16 cellular contexts compared by ENCODE assay signal in the genomic region with DNA sequence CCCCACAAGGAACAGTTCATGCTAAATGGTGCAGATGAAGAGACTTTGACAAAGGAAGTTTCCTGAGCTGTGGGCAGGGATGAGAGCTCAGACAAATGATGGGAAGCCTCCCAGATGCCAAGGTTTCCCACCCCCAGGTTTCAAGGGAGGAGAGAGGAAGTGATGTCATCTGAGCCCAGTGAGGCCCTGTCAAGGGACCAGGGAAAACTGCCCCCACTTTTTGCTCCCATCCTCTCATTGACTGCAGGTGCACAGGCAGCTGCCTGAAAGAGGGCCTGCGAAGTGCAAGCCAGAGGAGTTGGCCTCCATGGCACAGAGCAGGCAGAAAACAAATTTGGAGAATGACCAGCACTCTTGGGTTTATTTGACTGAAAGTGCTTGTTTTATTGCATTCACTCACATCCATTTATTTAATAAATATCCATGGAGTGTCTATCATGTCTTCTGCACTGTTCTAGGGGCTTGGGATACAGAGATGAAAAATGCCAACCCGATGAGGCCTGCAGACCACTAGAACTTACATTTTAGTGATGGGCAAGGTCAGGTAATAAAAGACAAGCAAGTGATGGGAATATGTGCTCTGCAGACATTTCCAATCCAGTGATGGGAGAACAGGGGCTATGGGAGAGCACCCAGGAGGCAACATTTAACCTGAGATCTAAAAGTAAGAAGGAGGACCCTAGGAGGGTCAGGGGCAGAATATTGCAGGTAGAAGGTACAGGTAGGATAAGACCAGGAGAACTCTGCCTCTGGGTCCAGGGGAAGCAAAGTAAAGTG. TPM values are rescaled to one million over a fixed set of nuclear protein-coding genes. Genes with fewer than 3 reads are reported as not detected.
A peak's percentile ranks its signal among the peaks of the same experiment; 100 is the strongest.
DNase-seq lines count a peak whose midpoint lies in the region; ATAC-seq and TF ChIP-seq lines count a peak whose summit lies in the region.
"Had no signal": no experiment of that assay in that cellular context is flagged by ENCODE, and none has a peak within 500 bp of the region (broad histone marks: within the 10 kb centered on the region; RNA-seq: fewer than 3 reads in every experiment).

No MANE protein-coding gene starts in this region.

- in situ Hi-C loops in gastrocnemius medialis (cut with MboI; ENCODE audit: low sequenced_read_pairs in 4 of 4), result no loop called here

- peaks cover 22 to 29% of the 10 kb centered on the region in 2 donors for H3K4me1 ChIP-seq in gastrocnemius medialis
- no peaks in the 10 kb centered on the region for H3K4me1 ChIP-seq in CD8-positive, alpha-beta memory T cell (ENCODE audit: insufficient read depth, low read length)
- H3K4me1 ChIP-seq in right atrium auricular region, result peaks cover 0 to 7% of the 10 kb centered on the region in 2 donors
- H3K4me1 ChIP-seq: Caco-2 had no signal

- H3K9me3 Mint-ChIP-seq in WTC11, result peaks cover 6% of the 10 kb centered on the region; the same call in 1 of the 2 replicates
- H3K9me3 Mint-ChIP-seq in CD8-positive, alpha-beta memory T cell, result peaks cover 0 to 1% (median 0%) of the 10 kb centered on the region in 5 donors

- H3K27me3 ChIP-seq in gastrocnemius medialis (no peaks in the 10 kb centered on the region), right atrium auricular region (no peaks in the 10 kb centered on the region)
- H3K27me3 ChIP-seq in CD8-positive, alpha-beta memory T cell (ENCODE audit: insufficient read depth, low read length, poor library complexity, severe bottlenecking), result no peaks in the 10 kb centered on the region
- H3K27me3 ChIP-seq: SJSA1 had no signal

- no peak for TF ChIP-seq POLR2A in gastrocnemius medialis (IDR thresholded peaks at IDR 0.05)

- H3K4me3 Mint-ChIP-seq in WTC11, result no peak overlapping the region
- no peak overlapping the region for H3K4me3 Mint-ChIP-seq in CD8-positive, alpha-beta memory T cell

- no peaks in the 10 kb centered on the region for H3K36me3 ChIP-seq in gastrocnemius medialis
- no peaks in the 10 kb centered on the region for H3K36me3 ChIP-seq in CD8-positive, alpha-beta memory T cell (ENCODE audit: insufficient read depth, low read length)
- no peaks in the 10 kb centered on the region for H3K36me3 ChIP-seq in right atrium auricular region
- H3K36me3 ChIP-seq: SJSA1 had no signal

- TF ChIP-seq CTCF in WTC11 (IDR thresholded peaks at IDR 0.05) (no peak), gastrocnemius medialis (IDR thresholded peaks at IDR 0.05 in 4 of 5, conservative IDR thresholded peaks at IDR 0.05 in 1 of 5) (no peak), right atrium auricular region (IDR thresholded peaks at IDR 0.05) (no peak)

- POLR2A ChIA-PET in WTC11 (lab: Charles Lee), result no interaction called here
- POLR2A ChIA-PET in CD8-positive, alpha-beta memory T cell (lab: Charles Lee), result no interaction called here

- H3K27ac Mint-ChIP-seq in WTC11, result no peak overlapping the region
- no peak overlapping the region for H3K27ac Mint-ChIP-seq in CD8-positive, alpha-beta memory T cell

- peak overlapping the region in 3 of 4 donors; percentile 85 to 87 (median 87) for H3K27ac ChIP-seq in gastrocnemius medialis
- no peak overlapping the region for H3K27ac ChIP-seq in CD8-positive, alpha-beta memory T cell (ENCODE audit: low read depth, low read length)
- H3K27ac ChIP-seq in right atrium auricular region, result no peak overlapping the region
- H3K27ac ChIP-seq: A549, C4-2B, SJSA1 had no signal

- no peaks in the 10 kb centered on the region for H3K36me3 Mint-ChIP-seq in WTC11
- H3K36me3 Mint-ChIP-seq in CD8-positive, alpha-beta memory T cell, result no peaks in the 10 kb centered on the region

- no peaks in the 10 kb centered on the region; the same call in 1 of the 2 replicates for H3K27me3 Mint-ChIP-seq in WTC11 (ENCODE audit: low read depth)
- H3K27me3 Mint-ChIP-seq in CD8-positive, alpha-beta memory T cell, result peaks cover 5 to 8% of the 10 kb centered on the region in 2 donors

- ATAC-seq in WTC11 (no peak), gastrocnemius medialis (no peak)
- ATAC-seq: A549 had no signal

- peak; percentile 26 for DNase-seq in NCI-H748 (lab: John Stamatoyannopoulos, UW; ENCODE audit: unreplicated experiment)
- DNase-seq in NCI-H748 treated with DMSO at 0.1 percent for 48 hours (lab: John Stamatoyannopoulos, UW), result no peak
- peak; percentile 32 for DNase-seq in HT1080 (ENCODE audit: low read depth)
- DNase-seq in WTC11 (ENCODE audit: low spot score), result no peak
- no peak for DNase-seq in gastrocnemius medialis
- no peak for DNase-seq in HuH-7.5 (ENCODE audit: low spot score)
- no peak for DNase-seq in CD8-positive, alpha-beta memory T cell
- DNase-seq in right atrium auricular region (ENCODE audit: low spot score), result no peak
- DNase-seq: Caco-2, H7, NCI-H187 treated with DMSO at 0.1 percent for 48 hours, NCI-H524 treated with DMSO at 0.1 percent for 48 hours, SW 1271 had no signal

- H3K4me1 Mint-ChIP-seq in WTC11, result no peaks in the 10 kb centered on the region
- peaks cover 0 to 2% (median 0%) of the 10 kb centered on the region in 3 donors for H3K4me1 Mint-ChIP-seq in CD8-positive, alpha-beta memory T cell

- CTCF ChIA-PET in WTC11 (lab: Charles Lee), result no interaction called here
- CTCF ChIA-PET in CD8-positive, alpha-beta memory T cell (lab: Charles Lee), result no interaction called here

- intact Hi-C loops in gastrocnemius medialis (cut with DNase I; ENCODE audit: low total_unique reads), result no loop called here

- no peaks in the 10 kb centered on the region for H3K9me3 ChIP-seq in gastrocnemius medialis
- no peaks in the 10 kb centered on the region for H3K9me3 ChIP-seq in CD8-positive, alpha-beta memory T cell (ENCODE audit: low read length)
- H3K9me3 ChIP-seq in right atrium auricular region, result no peaks in the 10 kb centered on the region
- H3K9me3 ChIP-seq: A549, Caco-2, SJSA1 had no signal

- H3K4me3 ChIP-seq in gastrocnemius medialis (no peak overlapping the region), right atrium auricular region (no peak overlapping the region)
- no peak overlapping the region for H3K4me3 ChIP-seq in CD8-positive, alpha-beta memory T cell (ENCODE audit: low read length)
- H3K4me3 ChIP-seq: A549, SJSA1 had no signal

TF ChIP-seq in WTC11, 78 proteins besides CTCF, POLR2A, EP300 and RAD21:
- TF ChIP-seq ZNF317 (CRISPR knock-in tag; IDR thresholded peaks at IDR 0.05; ENCODE audit: borderline replicate concordance, low read depth) (peak; percentile 81), ZNF416 (CRISPR knock-in tag; IDR thresholded peaks at IDR 0.05) (no peak)

RNA-seq across cellular contexts. Expression of a gene that starts 52.9 kb away (rescaled TPM):
- 36.6 and 48.2 TPM in 2 replicates for total RNA-seq in HT1080 (2014; rRNA removed; shearing (Covaris generic))
- polyA plus RNA-seq in HT1080 (2015; cell fraction: cytosol; rRNA removed), result 36.0 and 40.9 TPM in 2 replicates
- polyA plus RNA-seq in HT1080 (2015; cell fraction: nucleus; rRNA removed), result 65.5 and 67.1 TPM in 2 replicates
- total RNA-seq in WTC11 (2021) (45.0 to 56.4 TPM (median 48.3 TPM) in 3 replicates), gastrocnemius medialis (100 to 1,000 TPM in 1 of 4 donors, 10 to 100 TPM in 3; 51.5 to 136 (median 59.3) TPM), right atrium auricular region (10 to 100 TPM; 31.4 to 37.2 TPM)
- total RNA-seq in CD8-positive, alpha-beta memory T cell, result 10 to 100 TPM; 37.9 to 39.7 TPM
- 9.7 TPM for polyA plus RNA-seq in CD8-positive, alpha-beta memory T cell

Comparison
In these comparisons a context has a peak if more than half of its experiments do, and no peak if none do; other contexts are left out.
1. DNase-seq: peak in NCI-H748 (single experiment) and HT1080 (single experiment); none in NCI-H748 treated with DMSO at 0.1 percent for 48 hours (single experiment), WTC11 (single experiment), gastrocnemius medialis (0 of 2), HuH-7.5 (single experiment), CD8-positive, alpha-beta memory T cell (0 of 5) and right atrium auricular region (single experiment).
2. H3K27ac ChIP-seq: peak in gastrocnemius medialis (3 of 4); none in CD8-positive, alpha-beta memory T cell (single experiment) and right atrium auricular region (0 of 2).